In the genomic region with DNA sequence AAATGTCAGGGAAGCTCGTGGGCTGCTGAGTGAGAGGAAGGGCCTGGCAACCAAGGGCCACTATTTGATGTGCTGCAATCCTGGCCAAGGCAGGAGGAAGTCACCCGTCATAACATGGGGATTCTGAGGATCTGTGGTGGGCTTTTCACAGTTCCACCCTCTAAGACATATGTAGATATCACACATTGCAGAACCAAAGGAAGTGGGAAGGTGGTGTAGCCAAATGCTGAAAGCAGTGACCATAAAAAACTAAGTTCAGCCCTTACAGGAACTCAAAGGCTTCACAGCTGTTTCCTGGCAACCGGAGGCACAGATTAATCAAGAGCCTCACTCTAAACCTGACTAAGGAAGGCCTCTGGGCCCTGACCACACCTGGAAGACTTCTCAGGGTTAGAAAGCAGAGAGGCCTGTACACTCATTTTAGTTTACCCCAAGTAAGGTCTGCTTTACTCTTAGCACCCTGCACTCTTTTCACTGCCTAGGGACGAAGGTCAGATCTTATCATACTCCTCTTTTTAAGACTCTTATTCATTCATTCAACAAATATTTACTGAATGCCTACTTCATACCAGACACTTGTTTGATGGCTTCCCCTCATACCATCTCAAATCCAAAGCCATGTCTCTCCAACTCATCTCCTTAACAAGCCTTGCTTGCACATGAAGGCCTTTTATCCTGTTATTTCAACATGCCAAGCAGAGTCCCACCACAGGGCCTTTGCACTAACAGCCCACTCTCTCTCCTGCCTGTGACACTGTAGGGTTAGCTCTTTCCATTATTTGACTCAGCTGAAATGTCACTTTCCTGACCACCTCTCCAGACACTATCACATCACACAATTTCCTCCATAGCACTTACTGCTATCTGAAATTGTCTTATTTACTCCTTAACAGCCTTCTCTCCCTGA, we compare ENCODE assay signal across 1 cellular context.
TF ChIP-seq lines count a peak whose summit lies in the region.

No MANE protein-coding gene starts in this region.

TF ChIP-seq in HepG2, 621 proteins besides CTCF, POLR2A, EP300 and RAD21 (continued from another document):
- no peak for TF ChIP-seq FOXA1 (IDR thresholded peaks at IDR 0.05)
- peak; percentile 21 for TF ChIP-seq FOXA1 (CRISPR knock-in tag; IDR thresholded peaks at IDR 0.05)
- peak; percentile 42; the same call in 1 of the 2 replicates for TF ChIP-seq FOXP4 (CRISPR knock-in tag; IDR thresholded peaks at IDR 0.05)
- peak; percentile 32; the same call in 1 of the 2 replicates for TF ChIP-seq NR2F6 (IDR thresholded peaks at IDR 0.05)
- peak; percentile 10; the same call in 1 of the 2 replicates for TF ChIP-seq NR2F6 (CRISPR knock-in tag; IDR thresholded peaks at IDR 0.05)
- peak; percentile 48; the same call in 1 of the 2 replicates for TF ChIP-seq FOXA3 (CRISPR knock-in tag; IDR thresholded peaks at IDR 0.05)
- peak; percentile 47; the same call in 1 of the 2 replicates for TF ChIP-seq ZNF614 (CRISPR knock-in tag; IDR thresholded peaks at IDR 0.05; ENCODE audit: borderline replicate concordance)
- no peak for TF ChIP-seq ZNF138 (CRISPR knock-in tag; IDR thresholded peaks at IDR 0.05; ENCODE audit: low read depth)
- no peak for TF ChIP-seq XBP1 (CRISPR knock-in tag; IDR thresholded peaks at IDR 0.05)
- peak; percentile 90 for TF ChIP-seq ZMYM3 (CRISPR knock-in tag; IDR thresholded peaks at IDR 0.05)
- TF ChIP-seq ZGPAT (CRISPR knock-in tag; IDR thresholded peaks at IDR 0.05) = peak; percentile 36
- TF ChIP-seq MTERF4 (CRISPR knock-in tag; IDR thresholded peaks at IDR 0.05) = 0 out of 2 replicates have a peak, but pooled peaks have one; percentile 45
- TF ChIP-seq RCOR2 (CRISPR knock-in tag; IDR thresholded peaks at IDR 0.05) = peak; percentile 62
- TF ChIP-seq ZFX (CRISPR knock-in tag; IDR thresholded peaks at IDR 0.05; ENCODE audit: low read depth) = peak; percentile 38
- 0 out of 2 replicates have a peak, but pooled peaks have one; percentile 32 for TF ChIP-seq TGIF2 (CRISPR knock-in tag; IDR thresholded peaks at IDR 0.05)
- peak; percentile 90 for TF ChIP-seq ZNF710 (CRISPR knock-in tag; IDR thresholded peaks at IDR 0.05; ENCODE audit: borderline replicate concordance)
- TF ChIP-seq KLF6 (CRISPR knock-in tag; IDR thresholded peaks at IDR 0.05) = no peak
